8 cellular contexts compared by ENCODE assay signal in the genomic region with DNA sequence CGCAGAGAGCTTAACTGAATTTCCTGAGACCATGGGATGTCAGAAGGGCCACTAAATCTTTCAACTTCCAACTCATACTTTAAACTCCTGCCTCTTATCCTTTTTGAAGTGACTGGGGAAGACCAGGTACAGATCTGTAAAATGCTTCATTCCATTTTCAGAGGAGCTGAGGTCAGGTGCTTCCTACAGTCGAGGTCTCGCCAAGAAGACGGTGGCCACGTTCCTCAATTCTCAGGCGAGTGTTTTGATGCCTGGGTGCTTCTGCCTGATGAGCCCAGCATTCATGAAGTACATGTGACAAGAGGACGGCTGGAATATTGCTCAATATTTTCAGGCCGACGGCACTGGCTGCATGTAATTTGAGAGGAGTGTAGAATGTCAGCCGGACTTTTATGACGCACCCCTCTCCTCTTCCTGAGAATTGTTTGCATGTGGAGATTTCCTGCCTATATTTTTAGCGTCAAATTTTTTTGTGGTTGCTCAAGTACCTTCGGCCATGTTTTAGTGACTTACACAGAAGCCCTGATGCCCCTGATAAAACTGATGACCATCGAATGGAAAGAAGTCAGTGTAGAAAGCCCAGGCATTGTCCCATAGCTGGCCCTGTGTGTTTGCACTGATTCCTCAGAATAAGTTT. TPM values are rescaled to one million over a fixed set of nuclear protein-coding genes. Genes with fewer than 3 reads are reported as not detected.
A peak's percentile ranks its signal among the peaks of the same experiment; 100 is the strongest.
DNase-seq lines count a peak whose midpoint lies in the region; ATAC-seq and TF ChIP-seq lines count a peak whose summit lies in the region.

No MANE protein-coding gene starts in this region.

- TF ChIP-seq CTCF in Calu3 (IDR thresholded peaks at IDR 0.05; ENCODE audit: unreplicated experiment) (no peak), Loucy (conservative IDR thresholded peaks at IDR 0.05; ENCODE audit: low read length) (no peak), left ventricle myocardium inferior (IDR thresholded peaks at IDR 0.05; ENCODE audit: borderline replicate concordance) (no peak), WERI-Rb-1 (IDR thresholded peaks at IDR 0.05; ENCODE audit: low read depth, low read length) (no peak)

- no peak overlapping the region for H3K9ac ChIP-seq in Loucy (ENCODE audit: low read depth, low read length, poor library complexity, severe bottlenecking)
- H3K9ac ChIP-seq in subcutaneous abdominal adipose tissue (ENCODE audit: low read length in 5 of 5) = peak overlapping the region in 4 of 5 donors; percentile 13 to 84 (median 63)

- H3K36me3 ChIP-seq in Loucy (ENCODE audit: insufficient read depth, low read length) (no peaks in the 10 kb centered on the region), left ventricle myocardium inferior (no peaks in the 10 kb centered on the region), subcutaneous abdominal adipose tissue (ENCODE audit: control insufficient read depth in 5 of 5, insufficient read depth in 5 of 5, low read length in 5 of 5) (no peaks in the 10 kb centered on the region), WERI-Rb-1 (no peaks in the 10 kb centered on the region)

- H3K27ac ChIP-seq in left ventricle myocardium inferior (replicated peaks) (peak overlapping the region; percentile 71), subcutaneous abdominal adipose tissue (ENCODE audit: low read depth, low read length) (peak overlapping the region; percentile 96), WERI-Rb-1 (no peak overlapping the region)

- no peak for ATAC-seq in HG02759 (IDR thresholded peaks at IDR 0.05; ENCODE audit: unreplicated experiment)

- H3K27me3 ChIP-seq in Loucy (ENCODE audit: insufficient read depth, low read length, poor library complexity, severe bottlenecking) = no peaks in the 10 kb centered on the region
- no peaks in the 10 kb centered on the region for H3K27me3 ChIP-seq in left ventricle myocardium inferior (ENCODE audit: low read depth)
- peaks cover 0 to 5% (median 0%) of the 10 kb centered on the region in 5 donors for H3K27me3 ChIP-seq in subcutaneous abdominal adipose tissue (ENCODE audit: control insufficient read depth in 5 of 5, insufficient read depth in 4 of 5, low read length in 5 of 5)
- H3K27me3 ChIP-seq in WERI-Rb-1 (ENCODE audit: insufficient read depth, low read depth, severe bottlenecking) = no peaks in the 10 kb centered on the region

- peaks cover 18% of the 10 kb centered on the region for H3K36me3 Mint-ChIP-seq in Calu3 (ENCODE audit: insufficient read depth, unreplicated experiment)
- no peaks in the 10 kb centered on the region for H3K36me3 Mint-ChIP-seq in activated T-helper 1 cell treated with anti-CD3 and anti-CD28 coated beads, Interleukin-12 subunit alpha, Interleukin-12 subunit beta, Interleukin-2, Interleukin-4 antibody, amounts not matched to agents 30 ng/mL and 10 ng/mL and 1 ng/mL, durations not matched to agents 14 hours and 24 hours and 36 hours (ENCODE audit: low read depth)

- H3K4me1 ChIP-seq in Loucy (ENCODE audit: insufficient read depth, low read length, poor library complexity, severe bottlenecking) (peaks cover 12% of the 10 kb centered on the region), left ventricle myocardium inferior (peaks cover 62% of the 10 kb centered on the region), subcutaneous abdominal adipose tissue (ENCODE audit: control insufficient read depth in 5 of 5, insufficient read depth in 5 of 5, low read length in 5 of 5) (peaks cover 36 to 78% (median 56%) of the 10 kb centered on the region in 5 donors)

- H3K9me3 ChIP-seq in Loucy (ENCODE audit: insufficient read depth, low read depth, low read length) = no peaks in the 10 kb centered on the region
- H3K9me3 ChIP-seq in left ventricle myocardium inferior (replicated peaks) = no peaks in the 10 kb centered on the region
- H3K9me3 ChIP-seq in subcutaneous abdominal adipose tissue (ENCODE audit: control insufficient read depth in 5 of 5, low read length in 5 of 5) = no peaks in the 10 kb centered on the region
- no peaks in the 10 kb centered on the region for H3K9me3 ChIP-seq in WERI-Rb-1 (ENCODE audit: severe bottlenecking)

- no peaks in the 10 kb centered on the region for H3K79me2 ChIP-seq in Loucy (ENCODE audit: insufficient read depth, low read length)

- DNase-seq in Calu3 (peak; percentile 75), left ventricle myocardium inferior (peak; percentile 50), WERI-Rb-1 (no peak), kidney glomerular epithelial cell (lab: John Stamatoyannopoulos, UW) (no peak)
- DNase-seq in activated T-helper 1 cell treated with anti-CD3 and anti-CD28 coated beads, Interleukin-12 subunit alpha, Interleukin-12 subunit beta, Interleukin-2, Interleukin-4 antibody, amounts not matched to agents 30 ng/mL and 10 ng/mL and 1 ng/mL, durations not matched to agents 14 hours and 24 hours and 36 hours (ENCODE audit: low spot score) = no peak

- intact Hi-C loops in Calu3 (cut with micrococcal nuclease; ENCODE audit: unreplicated experiment) = loop anchor here (1.0 kb wide), 1 partner anchor 99 kb away; no protein-coding TSS in a partner anchor
- intact Hi-C loops in activated T-helper 1 cell treated with anti-CD3 and anti-CD28 coated beads, Interleukin-12 subunit alpha, Interleukin-12 subunit beta, Interleukin-2, Interleukin-4 antibody, amounts not matched to agents 30 ng/mL and 10 ng/mL and 1 ng/mL, durations not matched to agents 14 hours and 24 hours and 36 hours (cut with micrococcal nuclease) = loop anchor here (2.0 kb wide), 1 partner anchor 419 kb away; no protein-coding TSS in a partner anchor
- intact Hi-C loops in left ventricle myocardium inferior (cut with micrococcal nuclease) = no loop called here

- H3K9me3 Mint-ChIP-seq in Calu3 (ENCODE audit: low read depth, unreplicated experiment) = no peaks in the 10 kb centered on the region
- H3K9me3 Mint-ChIP-seq in activated T-helper 1 cell treated with anti-CD3 and anti-CD28 coated beads, Interleukin-12 subunit alpha, Interleukin-12 subunit beta, Interleukin-2, Interleukin-4 antibody, amounts not matched to agents 30 ng/mL and 10 ng/mL and 1 ng/mL, durations not matched to agents 14 hours and 24 hours and 36 hours = no peaks in the 10 kb centered on the region

- peaks cover 68% of the 10 kb centered on the region for H3K4me1 Mint-ChIP-seq in Calu3 (ENCODE audit: low read depth, unreplicated experiment)
- peaks cover 62% of the 10 kb centered on the region for H3K4me1 Mint-ChIP-seq in activated T-helper 1 cell treated with anti-CD3 and anti-CD28 coated beads, Interleukin-12 subunit alpha, Interleukin-12 subunit beta, Interleukin-2, Interleukin-4 antibody, amounts not matched to agents 30 ng/mL and 10 ng/mL and 1 ng/mL, durations not matched to agents 14 hours and 24 hours and 36 hours (ENCODE audit: low read depth)

- H4K20me1 ChIP-seq in Loucy (ENCODE audit: insufficient read depth, low read length, poor library complexity, severe bottlenecking) = no peaks in the 10 kb centered on the region

- no peaks in the 10 kb centered on the region for H3K27me3 Mint-ChIP-seq in Calu3 (ENCODE audit: unreplicated experiment)
- H3K27me3 Mint-ChIP-seq in activated T-helper 1 cell treated with anti-CD3 and anti-CD28 coated beads, Interleukin-12 subunit alpha, Interleukin-12 subunit beta, Interleukin-2, Interleukin-4 antibody, amounts not matched to agents 30 ng/mL and 10 ng/mL and 1 ng/mL, durations not matched to agents 14 hours and 24 hours and 36 hours (ENCODE audit: insufficient read depth) = no peaks in the 10 kb centered on the region

- BruUV-seq in Calu3 (replicated peaks; lab: Mats Ljungman, UMichigan) = no TSS peak

- H3K4me3 Mint-ChIP-seq in Calu3 (ENCODE audit: low read depth, unreplicated experiment) = peak overlapping the region; percentile 55
- H3K4me3 Mint-ChIP-seq in activated T-helper 1 cell treated with anti-CD3 and anti-CD28 coated beads, Interleukin-12 subunit alpha, Interleukin-12 subunit beta, Interleukin-2, Interleukin-4 antibody, amounts not matched to agents 30 ng/mL and 10 ng/mL and 1 ng/mL, durations not matched to agents 14 hours and 24 hours and 36 hours = peak overlapping the region; percentile 32

- H3K27ac Mint-ChIP-seq in Calu3 (ENCODE audit: unreplicated experiment) = peak overlapping the region; percentile 87
- peak overlapping the region; percentile 65 for H3K27ac Mint-ChIP-seq in activated T-helper 1 cell treated with anti-CD3 and anti-CD28 coated beads, Interleukin-12 subunit alpha, Interleukin-12 subunit beta, Interleukin-2, Interleukin-4 antibody, amounts not matched to agents 30 ng/mL and 10 ng/mL and 1 ng/mL, durations not matched to agents 14 hours and 24 hours and 36 hours

- H3K9me2 ChIP-seq in Loucy (replicated peaks; ENCODE audit: low read depth, low read length) = no peaks in the 10 kb centered on the region

- H3F3A ChIP-seq in Loucy (ENCODE audit: low read depth) = no peaks in the 10 kb centered on the region

- H2AFZ ChIP-seq in Loucy (ENCODE audit: low read length) = 0 out of 2 replicates have a peak overlapping the region, but pooled peaks have one; percentile 4

- CTCF ChIA-PET in Calu3 (lab: Charles Lee) = interaction anchor here (0.6 to 1.5 kb wide), 5 partner anchors 31 to 475 kb away, joined by 3 to 9 read pairs (median 4); partner anchors contain the start of gene RFESD

- no peak overlapping the region for H3K4me3 ChIP-seq in Loucy (ENCODE audit: low read length, poor library complexity, severe bottlenecking)
- H3K4me3 ChIP-seq in left ventricle myocardium inferior = no peak overlapping the region
- peak overlapping the region in 1 of 5 donors; percentile 14 for H3K4me3 ChIP-seq in subcutaneous abdominal adipose tissue (ENCODE audit: low read depth in 1 of 5, low read length in 5 of 5)
- no peak overlapping the region for H3K4me3 ChIP-seq in WERI-Rb-1 (ENCODE audit: low read depth, low read length)

- peak overlapping the region; percentile 11 for H3K4me2 ChIP-seq in Loucy (ENCODE audit: low read depth, low read length, poor library complexity, severe bottlenecking)

RNA-seq across cellular contexts. Expression of gene GLRX, which starts 38.8 kb away (rescaled TPM):
- total RNA-seq in Calu3 (2022) (27.9 and 33.7 TPM in 2 replicates), left ventricle myocardium inferior (139 TPM)
- 17.2 and 18.3 TPM in 2 replicates for total RNA-seq in activated T-helper 1 cell treated with anti-CD3 and anti-CD28 coated beads, Interleukin-12 subunit alpha, Interleukin-12 subunit beta, Interleukin-2, Interleukin-4 antibody, amounts not matched to agents 30 ng/mL and 10 ng/mL and 1 ng/mL, durations not matched to agents 14 hours and 24 hours and 36 hours

Comparison
In these comparisons a context has a peak if more than half of its experiments do, and no peak if none do; other contexts are left out.
1. DNase-seq: peak in Calu3 (single experiment) and left ventricle myocardium inferior (single experiment); none in activated T-helper 1 cell treated with anti-CD3 and anti-CD28 coated beads, Interleukin-12 subunit alpha, Interleukin-12 subunit beta, Interleukin-2, Interleukin-4 antibody, amounts not matched to agents 30 ng/mL and 10 ng/mL and 1 ng/mL, durations not matched to agents 14 hours and 24 hours and 36 hours (single experiment), WERI-Rb-1 (single experiment) and kidney glomerular epithelial cell (single experiment).